In the genomic region with DNA sequence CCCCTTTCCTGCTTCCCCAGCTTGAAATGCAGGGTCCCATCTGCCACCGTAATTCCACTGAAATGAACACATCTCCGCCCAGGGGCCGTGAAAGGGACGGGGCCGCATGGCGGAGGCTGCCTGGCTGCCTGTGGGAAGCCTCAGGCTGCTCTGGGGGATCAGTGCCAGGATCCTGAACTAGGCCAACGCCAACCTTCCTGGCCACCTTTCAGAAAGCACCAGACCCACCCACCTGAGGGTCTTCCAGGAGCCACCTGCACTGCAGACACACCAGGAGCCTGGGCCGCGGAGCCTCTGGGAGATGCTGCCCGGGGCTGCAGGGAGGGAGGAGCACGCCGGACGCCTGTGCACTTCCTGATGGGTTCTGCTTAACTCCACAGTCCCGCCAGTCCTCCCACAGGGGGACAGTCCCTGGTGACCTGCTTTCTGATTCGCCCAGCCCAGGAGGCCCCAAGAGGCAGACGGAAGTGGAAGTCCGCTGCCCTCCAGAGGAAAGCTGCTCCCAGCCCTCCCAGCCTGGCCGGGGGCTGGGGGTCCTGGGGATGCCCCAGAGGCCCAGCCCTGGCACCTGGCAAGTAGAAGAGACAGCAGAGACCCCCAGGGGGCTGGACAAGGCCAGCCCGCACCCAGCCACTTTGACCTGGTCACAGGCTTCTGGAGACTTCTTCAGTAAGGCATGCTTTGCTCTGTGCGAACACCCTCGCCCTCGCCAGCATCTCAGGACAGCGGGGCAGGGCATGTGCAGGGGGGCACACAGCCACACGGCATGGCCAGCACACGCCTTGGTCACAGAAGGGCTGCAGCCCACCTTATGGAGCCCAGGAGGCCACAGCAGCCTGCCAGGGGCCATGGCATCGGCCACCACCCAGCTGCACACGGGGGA, we compare ENCODE assay signal across 1 cellular context.
TF ChIP-seq lines count a peak whose summit lies in the region.

A gene with protein sequence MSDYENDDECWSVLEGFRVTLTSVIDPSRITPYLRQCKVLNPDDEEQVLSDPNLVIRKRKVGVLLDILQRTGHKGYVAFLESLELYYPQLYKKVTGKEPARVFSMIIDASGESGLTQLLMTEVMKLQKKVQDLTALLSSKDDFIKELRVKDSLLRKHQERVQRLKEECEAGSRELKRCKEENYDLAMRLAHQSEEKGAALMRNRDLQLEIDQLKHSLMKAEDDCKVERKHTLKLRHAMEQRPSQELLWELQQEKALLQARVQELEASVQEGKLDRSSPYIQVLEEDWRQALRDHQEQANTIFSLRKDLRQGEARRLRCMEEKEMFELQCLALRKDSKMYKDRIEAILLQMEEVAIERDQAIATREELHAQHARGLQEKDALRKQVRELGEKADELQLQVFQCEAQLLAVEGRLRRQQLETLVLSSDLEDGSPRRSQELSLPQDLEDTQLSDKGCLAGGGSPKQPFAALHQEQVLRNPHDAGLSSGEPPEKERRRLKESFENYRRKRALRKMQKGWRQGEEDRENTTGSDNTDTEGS (minus strand): TSS at position 370 of the 883 bp plus-strand sequence. CDS start 1,591 bp downstream, outside the sequence.

TF ChIP-seq in HepG2, 621 proteins besides CTCF, POLR2A, EP300 and RAD21 (continued from another document and continues in another):
- TF ChIP-seq HDAC6 (IDR thresholded peaks at IDR 0.05; ENCODE audit: low read depth, low read length) (no peak), ZBTB43 (CRISPR knock-in tag; conservative IDR thresholded peaks at IDR 0.05) (no peak), ZFX (CRISPR knock-in tag; IDR thresholded peaks at IDR 0.05; ENCODE audit: low read depth) (peak; percentile 41; the same call in 1 of the 2 replicates), PBX3 (CRISPR knock-in tag; IDR thresholded peaks at IDR 0.05; ENCODE audit: borderline replicate concordance) (no peak), ZNF674 (CRISPR knock-in tag; IDR thresholded peaks at IDR 0.05; ENCODE audit: low read depth) (no peak), ZNF547 (CRISPR knock-in tag; IDR thresholded peaks at IDR 0.05) (0 out of 2 replicates have a peak, but pooled peaks have one; percentile 36), TGIF2 (CRISPR knock-in tag; IDR thresholded peaks at IDR 0.05) (peak; percentile 5; the same call in 1 of the 2 replicates), ISL2 (CRISPR knock-in tag; IDR thresholded peaks at IDR 0.05) (peak; percentile 32; the same call in 1 of the 2 replicates), MAF1 (CRISPR knock-in tag; IDR thresholded peaks at IDR 0.05; ENCODE audit: borderline replicate concordance) (peak; percentile 45; the same call in 1 of the 2 replicates), MEF2D (CRISPR knock-in tag; IDR thresholded peaks at IDR 0.05) (no peak), ZBTB4 (CRISPR knock-in tag; IDR thresholded peaks at IDR 0.05; ENCODE audit: borderline replicate concordance) (no peak), ZNF513 (CRISPR knock-in tag; conservative IDR thresholded peaks at IDR 0.05) (no peak), PHF8 (CRISPR knock-in tag; IDR thresholded peaks at IDR 0.05) (peak; percentile 68; the same call in 1 of the 2 replicates), HOXA3 (CRISPR knock-in tag; IDR thresholded peaks at IDR 0.05) (peak; percentile 66; the same call in 1 of the 2 replicates), SCMH1 (CRISPR knock-in tag; IDR thresholded peaks at IDR 0.05; ENCODE audit: borderline replicate concordance) (no peak), ZBTB14 (CRISPR knock-in tag; IDR thresholded peaks at IDR 0.05) (no peak), ZNF430 (CRISPR knock-in tag; IDR thresholded peaks at IDR 0.05) (no peak), NKX3-1 (CRISPR knock-in tag; IDR thresholded peaks at IDR 0.05) (0 out of 2 replicates have a peak, but pooled peaks have one; percentile 27), ZNF264 (CRISPR knock-in tag; IDR thresholded peaks at IDR 0.05) (no peak), CBFB (CRISPR knock-in tag; IDR thresholded peaks at IDR 0.05) (0 out of 2 replicates have a peak, but pooled peaks have one; percentile 22), XBP1 (CRISPR knock-in tag; IDR thresholded peaks at IDR 0.05) (no peak), RFXAP (CRISPR knock-in tag; IDR thresholded peaks at IDR 0.05; ENCODE audit: borderline replicate concordance) (peak; percentile 51; the same call in 1 of the 2 replicates), ZNF142 (CRISPR knock-in tag; IDR thresholded peaks at IDR 0.05) (0 out of 2 replicates have a peak, but pooled peaks have one; percentile 12), ZNF605 (CRISPR knock-in tag; IDR thresholded peaks at IDR 0.05) (0 out of 2 replicates have a peak, but pooled peaks have one; percentile 63), YY1 (IDR thresholded peaks at IDR 0.05; ENCODE audit: insufficient read depth, insufficient replicate concordance, low read depth, low read length) (peak; percentile 27), NR2C2 (CRISPR knock-in tag; IDR thresholded peaks at IDR 0.05; ENCODE audit: borderline replicate concordance) (no peak)
- TF ChIP-seq, protein P1, sequence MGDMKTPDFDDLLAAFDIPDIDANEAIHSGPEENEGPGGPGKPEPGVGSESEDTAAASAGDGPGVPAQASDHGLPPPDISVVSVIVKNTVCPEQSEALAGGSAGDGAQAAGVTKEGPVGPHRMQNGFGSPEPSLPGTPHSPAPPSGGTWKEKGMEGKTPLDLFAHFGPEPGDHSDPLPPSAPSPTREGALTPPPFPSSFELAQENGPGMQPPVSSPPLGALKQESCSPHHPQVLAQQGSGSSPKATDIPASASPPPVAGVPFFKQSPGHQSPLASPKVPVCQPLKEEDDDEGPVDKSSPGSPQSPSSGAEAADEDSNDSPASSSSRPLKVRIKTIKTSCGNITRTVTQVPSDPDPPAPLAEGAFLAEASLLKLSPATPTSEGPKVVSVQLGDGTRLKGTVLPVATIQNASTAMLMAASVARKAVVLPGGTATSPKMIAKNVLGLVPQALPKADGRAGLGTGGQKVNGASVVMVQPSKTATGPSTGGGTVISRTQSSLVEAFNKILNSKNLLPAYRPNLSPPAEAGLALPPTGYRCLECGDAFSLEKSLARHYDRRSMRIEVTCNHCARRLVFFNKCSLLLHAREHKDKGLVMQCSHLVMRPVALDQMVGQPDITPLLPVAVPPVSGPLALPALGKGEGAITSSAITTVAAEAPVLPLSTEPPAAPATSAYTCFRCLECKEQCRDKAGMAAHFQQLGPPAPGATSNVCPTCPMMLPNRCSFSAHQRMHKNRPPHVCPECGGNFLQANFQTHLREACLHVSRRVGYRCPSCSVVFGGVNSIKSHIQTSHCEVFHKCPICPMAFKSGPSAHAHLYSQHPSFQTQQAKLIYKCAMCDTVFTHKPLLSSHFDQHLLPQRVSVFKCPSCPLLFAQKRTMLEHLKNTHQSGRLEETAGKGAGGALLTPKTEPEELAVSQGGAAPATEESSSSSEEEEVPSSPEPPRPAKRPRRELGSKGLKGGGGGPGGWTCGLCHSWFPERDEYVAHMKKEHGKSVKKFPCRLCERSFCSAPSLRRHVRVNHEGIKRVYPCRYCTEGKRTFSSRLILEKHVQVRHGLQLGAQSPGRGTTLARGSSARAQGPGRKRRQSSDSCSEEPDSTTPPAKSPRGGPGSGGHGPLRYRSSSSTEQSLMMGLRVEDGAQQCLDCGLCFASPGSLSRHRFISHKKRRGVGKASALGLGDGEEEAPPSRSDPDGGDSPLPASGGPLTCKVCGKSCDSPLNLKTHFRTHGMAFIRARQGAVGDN (CRISPR knock-in tag; IDR thresholded peaks at IDR 0.05) = peak; percentile 45; the same call in 1 of the 2 replicates
- TF ChIP-seq, protein P2, sequence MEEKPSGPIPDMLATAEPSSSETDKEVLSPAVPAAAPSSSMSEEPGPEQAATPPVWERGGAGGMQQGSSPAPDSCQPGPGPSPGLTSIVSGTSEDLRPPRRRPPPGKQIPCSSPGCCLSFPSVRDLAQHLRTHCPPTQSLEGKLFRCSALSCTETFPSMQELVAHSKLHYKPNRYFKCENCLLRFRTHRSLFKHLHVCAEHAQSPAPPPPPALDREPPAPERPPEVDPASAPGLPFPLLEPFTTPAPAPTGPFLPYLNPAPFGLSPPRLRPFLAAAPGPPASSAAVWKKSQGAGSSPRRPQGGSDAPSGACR (CRISPR knock-in tag; IDR thresholded peaks at IDR 0.05) = no peak
